Comparison of ENCODE assay signal across 8 cellular contexts in the genomic region with DNA sequence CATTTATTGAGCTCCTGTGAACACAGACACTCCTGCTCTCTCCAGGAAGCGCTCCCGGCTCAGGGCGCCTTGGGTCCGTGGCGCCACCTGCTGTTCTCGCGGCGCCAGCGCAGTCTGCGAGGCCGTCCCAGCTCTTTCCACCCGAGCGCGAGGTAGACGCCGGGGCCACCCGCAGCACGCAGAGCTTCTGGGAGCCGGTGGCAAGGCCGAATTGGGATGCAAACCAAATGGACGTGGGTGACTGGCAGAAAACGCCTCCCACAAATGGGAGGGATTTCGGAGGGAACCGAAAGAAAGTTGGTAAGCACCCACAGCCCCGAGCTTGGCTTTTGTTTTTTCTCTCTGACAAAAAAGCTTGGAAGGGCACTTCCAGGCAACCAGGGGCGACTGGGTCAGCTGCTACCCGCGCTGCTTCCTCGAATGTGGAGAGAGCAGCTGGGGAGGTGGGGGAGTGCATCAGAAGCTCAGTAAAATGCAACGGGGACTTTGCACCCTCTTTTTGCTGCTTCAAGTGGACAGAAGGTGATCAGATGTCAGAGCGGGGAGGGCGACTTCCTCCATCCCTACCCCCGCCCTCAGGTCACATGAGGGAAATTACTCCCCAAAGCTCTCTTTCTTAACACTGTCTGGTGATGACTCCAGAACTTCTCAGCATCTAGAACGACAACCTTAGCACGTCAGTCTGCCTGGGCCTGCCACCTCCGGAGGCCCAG. TPM values are rescaled to one million over a fixed set of nuclear protein-coding genes. Genes with fewer than 3 reads are reported as not detected.
A peak's percentile ranks its signal among the peaks of the same experiment; 100 is the strongest.
DNase-seq lines count a peak whose midpoint lies in the region; ATAC-seq and TF ChIP-seq lines count a peak whose summit lies in the region.

No MANE protein-coding gene starts in this region.

- H3K9me3 Mint-ChIP-seq in activated B cell treated with CpG ODN at 0.5 μM for 24 hours = no peaks in the 10 kb centered on the region
- no peaks in the 10 kb centered on the region for H3K9me3 Mint-ChIP-seq in central memory CD8-positive, alpha-beta T cell

- peak; percentile 59 for ATAC-seq in GM18508 (IDR thresholded peaks at IDR 0.05; ENCODE audit: insufficient read depth, unreplicated experiment)
- ATAC-seq in HG03045 (IDR thresholded peaks at IDR 0.05; ENCODE audit: unreplicated experiment) = peak; percentile 92
- ATAC-seq in activated B cell treated with CpG ODN at 0.5 μM for 24 hours (ENCODE audit: low read depth) = peak; percentile 98
- peak; percentile 96 for ATAC-seq in central memory CD8-positive, alpha-beta T cell (replicated peaks; ENCODE audit: extremely low read depth, poor library complexity, severe bottlenecking)

- DNase-seq in A673 (ENCODE audit: low spot score) (peak; percentile 87), NCI-H2171 treated with DMSO at 0.1 percent for 48 hours (lab: John Stamatoyannopoulos, UW) (peak; percentile 81), activated B cell treated with CpG ODN at 0.5 μM for 24 hours (peak; percentile 78), islet precursor cell (peak; percentile 93)
- peak; percentile 68 to 79 for DNase-seq in central memory CD8-positive, alpha-beta T cell (ENCODE audit: low spot score in 2 of 2)
- peak; percentile 79 for DNase-seq in stimulated activated CD4-positive, alpha-beta T cell treated with anti-CD3 and anti-CD28 coated beads, Interleukin-12 subunit alpha, Interleukin-12 subunit beta, amount 100 ng/mL, for 4 hours

- no peaks in the 10 kb centered on the region for H3K36me3 Mint-ChIP-seq in activated B cell treated with CpG ODN at 0.5 μM for 24 hours (ENCODE audit: low read depth)
- no peaks in the 10 kb centered on the region for H3K36me3 Mint-ChIP-seq in central memory CD8-positive, alpha-beta T cell (ENCODE audit: insufficient read depth)

- no peaks in the 10 kb centered on the region for H3K36me3 ChIP-seq in A673 (ENCODE audit: insufficient read depth, low read length, poor library complexity, severe bottlenecking)

- POLR2A ChIA-PET in A673 (lab: Charles Lee; ENCODE audit: low non-redundant PET) = interaction anchor here (0.5 to 0.6 kb wide), 2 partner anchors 269 to 392 kb away, joined by 4 to 12 read pairs; no protein-coding TSS in a partner anchor
- POLR2A ChIA-PET in activated B cell treated with CpG ODN at 0.5 μM for 24 hours (lab: Charles Lee) = interaction anchor here (0.6 to 1.2 kb wide), 6 partner anchors 10 to 270 kb away, joined by 4 to 23 read pairs (median 8); partner anchors contain the start of gene N4BP1

- no peak overlapping the region for H3K27ac ChIP-seq in A673 (ENCODE audit: low read depth, low read length, poor library complexity, severe bottlenecking)

- peaks cover 3% of the 10 kb centered on the region for H3K27me3 Mint-ChIP-seq in activated B cell treated with CpG ODN at 0.5 μM for 24 hours
- H3K27me3 Mint-ChIP-seq in central memory CD8-positive, alpha-beta T cell = no peaks in the 10 kb centered on the region

- H3K4me3 ChIP-seq in A673 (ENCODE audit: low read depth, low read length, poor library complexity, severe bottlenecking) = peak overlapping the region; percentile 34

- H3K4me1 Mint-ChIP-seq in activated B cell treated with CpG ODN at 0.5 μM for 24 hours = peaks cover 24% of the 10 kb centered on the region
- peaks cover 5% of the 10 kb centered on the region for H3K4me1 Mint-ChIP-seq in central memory CD8-positive, alpha-beta T cell

- H3K27ac Mint-ChIP-seq in activated B cell treated with CpG ODN at 0.5 μM for 24 hours = no peak overlapping the region
- peak overlapping the region; percentile 25 for H3K27ac Mint-ChIP-seq in central memory CD8-positive, alpha-beta T cell (ENCODE audit: low read depth)

- H3K4me1 ChIP-seq in A673 (ENCODE audit: insufficient read depth, low read length, poor library complexity, severe bottlenecking) = no peaks in the 10 kb centered on the region

- BruUV-seq in A673 (replicated peaks; lab: Mats Ljungman, UMichigan) = no TSS peak

- peak overlapping the region; percentile 82 for H3K4me3 Mint-ChIP-seq in activated B cell treated with CpG ODN at 0.5 μM for 24 hours
- peak overlapping the region; percentile 61 for H3K4me3 Mint-ChIP-seq in central memory CD8-positive, alpha-beta T cell

- no peaks in the 10 kb centered on the region for H3K9me3 ChIP-seq in A673 (ENCODE audit: low read depth, low read length, poor library complexity, severe bottlenecking)

- TF ChIP-seq CTCF in A673 (conservative IDR thresholded peaks at IDR 0.05; ENCODE audit: low read depth, low read length) (peak; percentile 99), activated B cell treated with CpG ODN at 0.5 μM for 24 hours (IDR thresholded peaks at IDR 0.05) (peak; percentile 97)

- H3K27me3 ChIP-seq in A673 (replicated peaks; ENCODE audit: insufficient read depth, low read depth, low read length, poor library complexity) = no peaks in the 10 kb centered on the region

- CTCF ChIA-PET in A673 (lab: Charles Lee) = interaction anchor here (0.5 to 1.7 kb wide), 14 partner anchors 10 to 459 kb away, joined by 3 to 17 read pairs (median 4); partner anchors contain the start of gene N4BP1
- CTCF ChIA-PET in activated B cell treated with CpG ODN at 0.5 μM for 24 hours (lab: Charles Lee) = interaction anchor here (0.6 to 3.2 kb wide), 47 partner anchors 9 to 1586 kb away, joined by 3 to 74 read pairs (median 4); partner anchors contain the start of genes N4BP1 and SIAH1

- intact Hi-C loops in A673 (cut with micrococcal nuclease; ENCODE audit: unreplicated experiment) (loop anchor here (1.0 to 5.0 kb wide), 3 partner anchors 86 to 391 kb away; no protein-coding TSS in a partner anchor), activated B cell treated with CpG ODN at 0.5 μM for 24 hours (cut with micrococcal nuclease) (loop anchor here (1.0 to 10.0 kb wide), 8 partner anchors 15 to 1589 kb away; partner anchors contain the start of genes LONP2 and NETO2)

RNA-seq across cellular contexts. Expression of gene N4BP1, which starts 13.5 kb away (rescaled TPM):
- total RNA-seq in A673 (2021) (26.5 and 27.2 TPM in 2 replicates), activated B cell treated with CpG ODN at 0.5 μM for 24 hours (26.3 and 29.6 TPM in 2 replicates)
